1 cellular context compared by ENCODE assay signal in the genomic region with DNA sequence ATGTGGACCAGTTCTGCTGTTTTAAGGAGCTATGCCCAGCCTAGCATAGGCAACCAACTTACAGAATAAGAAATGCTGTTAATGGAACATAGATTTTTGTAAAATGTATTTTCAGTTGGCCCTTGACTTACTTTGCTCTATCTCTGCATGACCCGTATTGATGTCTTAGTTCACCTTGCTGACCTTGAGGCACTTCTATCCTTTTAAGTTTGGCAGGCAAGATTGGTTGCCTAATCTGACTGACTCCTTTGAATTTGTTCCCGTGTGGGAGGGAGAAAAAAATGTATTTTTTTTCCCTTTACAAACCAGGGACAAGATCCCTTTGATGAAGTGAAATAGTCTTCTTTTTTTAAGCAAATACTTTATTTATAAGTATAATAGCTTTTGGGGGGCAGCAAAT.
TF ChIP-seq lines count a peak whose summit lies in the region.

No MANE protein-coding gene starts in this region.

TF ChIP-seq in HepG2, 621 proteins besides CTCF, POLR2A, EP300 and RAD21 (continued from another document and continues in another):
- TF ChIP-seq ZNF333 (CRISPR knock-in tag; IDR thresholded peaks at IDR 0.05; ENCODE audit: borderline replicate concordance) (no peak), ZNF292 (CRISPR knock-in tag; IDR thresholded peaks at IDR 0.05; ENCODE audit: borderline replicate concordance, low read depth) (no peak), NFIC (IDR thresholded peaks at IDR 0.05; ENCODE audit: low read length) (peak; percentile 95), ZNF576 (CRISPR knock-in tag; IDR thresholded peaks at IDR 0.05) (no peak), ZNF224 (CRISPR knock-in tag; IDR thresholded peaks at IDR 0.05) (no peak), ZNF841 (CRISPR knock-in tag; IDR thresholded peaks at IDR 0.05; ENCODE audit: borderline replicate concordance) (no peak), ZNF788 (CRISPR knock-in tag; IDR thresholded peaks at IDR 0.05; ENCODE audit: borderline replicate concordance) (no peak), GFI1 (CRISPR knock-in tag; IDR thresholded peaks at IDR 0.05; ENCODE audit: borderline replicate concordance) (no peak), ZFP91 (CRISPR knock-in tag; IDR thresholded peaks at IDR 0.05; ENCODE audit: borderline replicate concordance) (no peak), CREB3 (CRISPR knock-in tag; IDR thresholded peaks at IDR 0.05) (no peak), MED13 (CRISPR knock-in tag; IDR thresholded peaks at IDR 0.05) (peak; percentile 97), HIVEP1 (CRISPR knock-in tag; IDR thresholded peaks at IDR 0.05) (no peak), CHCHD3 (CRISPR knock-in tag; IDR thresholded peaks at IDR 0.05) (no peak), ZNF44 (CRISPR knock-in tag; IDR thresholded peaks at IDR 0.05) (no peak), RXRB (CRISPR knock-in tag; IDR thresholded peaks at IDR 0.05; ENCODE audit: borderline replicate concordance) (peak; percentile 90), ZNF362 (CRISPR knock-in tag; IDR thresholded peaks at IDR 0.05; ENCODE audit: borderline replicate concordance) (peak; percentile 92), SOX13 (IDR thresholded peaks at IDR 0.05) (peak; percentile 85), SOX13 (CRISPR knock-in tag; conservative IDR thresholded peaks at IDR 0.05 in 1 of 2, IDR thresholded peaks at IDR 0.05 in 1 of 2) (peak in 1 of 2 experiments; percentile 87; a peak in 2 of 4 replicates), CCAR2 (optimal IDR thresholded peaks at IDR 0.05; ENCODE audit: low read depth, low read length) (no peak), ATF7-NPFF (CRISPR knock-in tag; IDR thresholded peaks at IDR 0.05; ENCODE audit: low read depth) (no peak), ZNF225 (CRISPR knock-in tag; IDR thresholded peaks at IDR 0.05) (no peak)
- TF ChIP-seq, protein P1, sequence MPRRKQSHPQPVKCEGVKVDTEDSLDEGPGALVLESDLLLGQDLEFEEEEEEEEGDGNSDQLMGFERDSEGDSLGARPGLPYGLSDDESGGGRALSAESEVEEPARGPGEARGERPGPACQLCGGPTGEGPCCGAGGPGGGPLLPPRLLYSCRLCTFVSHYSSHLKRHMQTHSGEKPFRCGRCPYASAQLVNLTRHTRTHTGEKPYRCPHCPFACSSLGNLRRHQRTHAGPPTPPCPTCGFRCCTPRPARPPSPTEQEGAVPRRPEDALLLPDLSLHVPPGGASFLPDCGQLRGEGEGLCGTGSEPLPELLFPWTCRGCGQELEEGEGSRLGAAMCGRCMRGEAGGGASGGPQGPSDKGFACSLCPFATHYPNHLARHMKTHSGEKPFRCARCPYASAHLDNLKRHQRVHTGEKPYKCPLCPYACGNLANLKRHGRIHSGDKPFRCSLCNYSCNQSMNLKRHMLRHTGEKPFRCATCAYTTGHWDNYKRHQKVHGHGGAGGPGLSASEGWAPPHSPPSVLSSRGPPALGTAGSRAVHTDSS (CRISPR knock-in tag; conservative IDR thresholded peaks at IDR 0.05): no peak
- TF ChIP-seq, protein P2, sequence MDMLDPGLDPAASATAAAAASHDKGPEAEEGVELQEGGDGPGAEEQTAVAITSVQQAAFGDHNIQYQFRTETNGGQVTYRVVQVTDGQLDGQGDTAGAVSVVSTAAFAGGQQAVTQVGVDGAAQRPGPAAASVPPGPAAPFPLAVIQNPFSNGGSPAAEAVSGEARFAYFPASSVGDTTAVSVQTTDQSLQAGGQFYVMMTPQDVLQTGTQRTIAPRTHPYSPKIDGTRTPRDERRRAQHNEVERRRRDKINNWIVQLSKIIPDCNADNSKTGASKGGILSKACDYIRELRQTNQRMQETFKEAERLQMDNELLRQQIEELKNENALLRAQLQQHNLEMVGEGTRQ (IDR thresholded peaks at IDR 0.05; ENCODE audit: low read depth, low read length): no peak
- TF ChIP-seq, protein P2 (CRISPR knock-in tag; IDR thresholded peaks at IDR 0.05; ENCODE audit: borderline replicate concordance): no peak
- TF ChIP-seq, protein P3, sequence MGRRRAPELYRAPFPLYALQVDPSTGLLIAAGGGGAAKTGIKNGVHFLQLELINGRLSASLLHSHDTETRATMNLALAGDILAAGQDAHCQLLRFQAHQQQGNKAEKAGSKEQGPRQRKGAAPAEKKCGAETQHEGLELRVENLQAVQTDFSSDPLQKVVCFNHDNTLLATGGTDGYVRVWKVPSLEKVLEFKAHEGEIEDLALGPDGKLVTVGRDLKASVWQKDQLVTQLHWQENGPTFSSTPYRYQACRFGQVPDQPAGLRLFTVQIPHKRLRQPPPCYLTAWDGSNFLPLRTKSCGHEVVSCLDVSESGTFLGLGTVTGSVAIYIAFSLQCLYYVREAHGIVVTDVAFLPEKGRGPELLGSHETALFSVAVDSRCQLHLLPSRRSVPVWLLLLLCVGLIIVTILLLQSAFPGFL (CRISPR knock-in tag; IDR thresholded peaks at IDR 0.05): no peak
- TF ChIP-seq, protein P4, sequence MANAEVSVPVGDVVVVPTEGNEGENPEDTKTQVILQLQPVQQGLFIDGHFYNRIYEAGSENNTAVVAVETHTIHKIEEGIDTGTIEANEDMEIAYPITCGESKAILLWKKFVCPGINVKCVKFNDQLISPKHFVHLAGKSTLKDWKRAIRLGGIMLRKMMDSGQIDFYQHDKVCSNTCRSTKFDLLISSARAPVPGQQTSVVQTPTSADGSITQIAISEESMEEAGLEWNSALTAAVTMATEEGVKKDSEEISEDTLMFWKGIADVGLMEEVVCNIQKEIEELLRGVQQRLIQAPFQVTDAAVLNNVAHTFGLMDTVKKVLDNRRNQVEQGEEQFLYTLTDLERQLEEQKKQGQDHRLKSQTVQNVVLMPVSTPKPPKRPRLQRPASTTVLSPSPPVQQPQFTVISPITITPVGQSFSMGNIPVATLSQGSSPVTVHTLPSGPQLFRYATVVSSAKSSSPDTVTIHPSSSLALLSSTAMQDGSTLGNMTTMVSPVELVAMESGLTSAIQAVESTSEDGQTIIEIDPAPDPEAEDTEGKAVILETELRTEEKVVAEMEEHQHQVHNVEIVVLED (CRISPR knock-in tag; IDR thresholded peaks at IDR 0.05; ENCODE audit: borderline replicate concordance): no peak
- TF ChIP-seq, protein P5, sequence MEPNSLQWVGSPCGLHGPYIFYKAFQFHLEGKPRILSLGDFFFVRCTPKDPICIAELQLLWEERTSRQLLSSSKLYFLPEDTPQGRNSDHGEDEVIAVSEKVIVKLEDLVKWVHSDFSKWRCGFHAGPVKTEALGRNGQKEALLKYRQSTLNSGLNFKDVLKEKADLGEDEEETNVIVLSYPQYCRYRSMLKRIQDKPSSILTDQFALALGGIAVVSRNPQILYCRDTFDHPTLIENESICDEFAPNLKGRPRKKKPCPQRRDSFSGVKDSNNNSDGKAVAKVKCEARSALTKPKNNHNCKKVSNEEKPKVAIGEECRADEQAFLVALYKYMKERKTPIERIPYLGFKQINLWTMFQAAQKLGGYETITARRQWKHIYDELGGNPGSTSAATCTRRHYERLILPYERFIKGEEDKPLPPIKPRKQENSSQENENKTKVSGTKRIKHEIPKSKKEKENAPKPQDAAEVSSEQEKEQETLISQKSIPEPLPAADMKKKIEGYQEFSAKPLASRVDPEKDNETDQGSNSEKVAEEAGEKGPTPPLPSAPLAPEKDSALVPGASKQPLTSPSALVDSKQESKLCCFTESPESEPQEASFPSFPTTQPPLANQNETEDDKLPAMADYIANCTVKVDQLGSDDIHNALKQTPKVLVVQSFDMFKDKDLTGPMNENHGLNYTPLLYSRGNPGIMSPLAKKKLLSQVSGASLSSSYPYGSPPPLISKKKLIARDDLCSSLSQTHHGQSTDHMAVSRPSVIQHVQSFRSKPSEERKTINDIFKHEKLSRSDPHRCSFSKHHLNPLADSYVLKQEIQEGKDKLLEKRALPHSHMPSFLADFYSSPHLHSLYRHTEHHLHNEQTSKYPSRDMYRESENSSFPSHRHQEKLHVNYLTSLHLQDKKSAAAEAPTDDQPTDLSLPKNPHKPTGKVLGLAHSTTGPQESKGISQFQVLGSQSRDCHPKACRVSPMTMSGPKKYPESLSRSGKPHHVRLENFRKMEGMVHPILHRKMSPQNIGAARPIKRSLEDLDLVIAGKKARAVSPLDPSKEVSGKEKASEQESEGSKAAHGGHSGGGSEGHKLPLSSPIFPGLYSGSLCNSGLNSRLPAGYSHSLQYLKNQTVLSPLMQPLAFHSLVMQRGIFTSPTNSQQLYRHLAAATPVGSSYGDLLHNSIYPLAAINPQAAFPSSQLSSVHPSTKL (CRISPR knock-in tag; IDR thresholded peaks at IDR 0.05): peak; percentile 93
- TF ChIP-seq, protein P6, sequence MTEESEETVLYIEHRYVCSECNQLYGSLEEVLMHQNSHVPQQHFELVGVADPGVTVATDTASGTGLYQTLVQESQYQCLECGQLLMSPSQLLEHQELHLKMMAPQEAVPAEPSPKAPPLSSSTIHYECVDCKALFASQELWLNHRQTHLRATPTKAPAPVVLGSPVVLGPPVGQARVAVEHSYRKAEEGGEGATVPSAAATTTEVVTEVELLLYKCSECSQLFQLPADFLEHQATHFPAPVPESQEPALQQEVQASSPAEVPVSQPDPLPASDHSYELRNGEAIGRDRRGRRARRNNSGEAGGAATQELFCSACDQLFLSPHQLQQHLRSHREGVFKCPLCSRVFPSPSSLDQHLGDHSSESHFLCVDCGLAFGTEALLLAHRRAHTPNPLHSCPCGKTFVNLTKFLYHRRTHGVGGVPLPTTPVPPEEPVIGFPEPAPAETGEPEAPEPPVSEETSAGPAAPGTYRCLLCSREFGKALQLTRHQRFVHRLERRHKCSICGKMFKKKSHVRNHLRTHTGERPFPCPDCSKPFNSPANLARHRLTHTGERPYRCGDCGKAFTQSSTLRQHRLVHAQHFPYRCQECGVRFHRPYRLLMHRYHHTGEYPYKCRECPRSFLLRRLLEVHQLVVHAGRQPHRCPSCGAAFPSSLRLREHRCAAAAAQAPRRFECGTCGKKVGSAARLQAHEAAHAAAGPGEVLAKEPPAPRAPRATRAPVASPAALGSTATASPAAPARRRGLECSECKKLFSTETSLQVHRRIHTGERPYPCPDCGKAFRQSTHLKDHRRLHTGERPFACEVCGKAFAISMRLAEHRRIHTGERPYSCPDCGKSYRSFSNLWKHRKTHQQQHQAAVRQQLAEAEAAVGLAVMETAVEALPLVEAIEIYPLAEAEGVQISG (CRISPR knock-in tag; IDR thresholded peaks at IDR 0.05): no peak
- TF ChIP-seq, protein P7, sequence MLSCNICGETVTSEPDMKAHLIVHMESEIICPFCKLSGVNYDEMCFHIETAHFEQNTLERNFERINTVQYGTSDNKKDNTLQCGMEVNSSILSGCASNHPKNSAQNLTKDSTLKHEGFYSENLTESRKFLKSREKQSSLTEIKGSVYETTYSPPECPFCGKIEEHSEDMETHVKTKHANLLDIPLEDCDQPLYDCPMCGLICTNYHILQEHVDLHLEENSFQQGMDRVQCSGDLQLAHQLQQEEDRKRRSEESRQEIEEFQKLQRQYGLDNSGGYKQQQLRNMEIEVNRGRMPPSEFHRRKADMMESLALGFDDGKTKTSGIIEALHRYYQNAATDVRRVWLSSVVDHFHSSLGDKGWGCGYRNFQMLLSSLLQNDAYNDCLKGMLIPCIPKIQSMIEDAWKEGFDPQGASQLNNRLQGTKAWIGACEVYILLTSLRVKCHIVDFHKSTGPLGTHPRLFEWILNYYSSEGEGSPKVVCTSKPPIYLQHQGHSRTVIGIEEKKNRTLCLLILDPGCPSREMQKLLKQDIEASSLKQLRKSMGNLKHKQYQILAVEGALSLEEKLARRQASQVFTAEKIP (CRISPR knock-in tag; IDR thresholded peaks at IDR 0.05; ENCODE audit: borderline replicate concordance): no peak
- TF ChIP-seq, protein P8, sequence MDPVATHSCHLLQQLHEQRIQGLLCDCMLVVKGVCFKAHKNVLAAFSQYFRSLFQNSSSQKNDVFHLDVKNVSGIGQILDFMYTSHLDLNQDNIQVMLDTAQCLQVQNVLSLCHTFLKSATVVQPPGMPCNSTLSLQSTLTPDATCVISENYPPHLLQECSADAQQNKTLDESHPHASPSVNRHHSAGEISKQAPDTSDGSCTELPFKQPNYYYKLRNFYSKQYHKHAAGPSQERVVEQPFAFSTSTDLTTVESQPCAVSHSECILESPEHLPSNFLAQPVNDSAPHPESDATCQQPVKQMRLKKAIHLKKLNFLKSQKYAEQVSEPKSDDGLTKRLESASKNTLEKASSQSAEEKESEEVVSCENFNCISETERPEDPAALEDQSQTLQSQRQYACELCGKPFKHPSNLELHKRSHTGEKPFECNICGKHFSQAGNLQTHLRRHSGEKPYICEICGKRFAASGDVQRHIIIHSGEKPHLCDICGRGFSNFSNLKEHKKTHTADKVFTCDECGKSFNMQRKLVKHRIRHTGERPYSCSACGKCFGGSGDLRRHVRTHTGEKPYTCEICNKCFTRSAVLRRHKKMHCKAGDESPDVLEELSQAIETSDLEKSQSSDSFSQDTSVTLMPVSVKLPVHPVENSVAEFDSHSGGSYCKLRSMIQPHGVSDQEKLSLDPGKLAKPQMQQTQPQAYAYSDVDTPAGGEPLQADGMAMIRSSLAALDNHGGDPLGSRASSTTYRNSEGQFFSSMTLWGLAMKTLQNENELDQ (CRISPR knock-in tag; IDR thresholded peaks at IDR 0.05; ENCODE audit: borderline replicate concordance): no peak
